Comparison of ENCODE assay signal across 17 cellular contexts in the genomic region with DNA sequence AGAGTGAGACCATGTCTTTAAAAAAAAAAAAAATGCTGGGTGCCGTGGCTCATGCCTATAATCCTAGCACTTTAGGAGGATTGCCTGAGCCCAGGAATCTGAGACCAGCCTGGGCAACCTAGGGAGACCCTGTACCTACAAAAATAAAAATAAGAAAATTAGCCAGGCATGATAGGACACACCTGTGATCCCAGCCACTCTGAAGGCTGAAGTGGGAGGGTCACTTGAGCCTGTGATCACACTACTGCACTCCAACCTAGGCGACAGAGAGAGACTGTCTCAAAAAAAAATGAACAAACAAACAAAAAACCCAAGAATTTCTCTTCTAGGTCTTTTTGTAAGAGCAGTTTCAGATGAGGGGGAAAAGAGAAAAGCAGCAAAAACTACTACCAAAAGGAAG. TPM values are rescaled to one million over a fixed set of nuclear protein-coding genes. Genes with fewer than 3 reads are reported as not detected.
DNase-seq lines count a peak whose midpoint lies in the region; ATAC-seq lines count a peak whose summit lies in the region.
"Had no signal": no experiment of that assay in that cellular context is flagged by ENCODE, and none has a peak within 500 bp of the region (broad histone marks: within the 10 kb centered on the region; RNA-seq: fewer than 3 reads in every experiment).

No MANE protein-coding gene starts in this region.

- H3K9me3 Mint-ChIP-seq in activated CD4-positive, alpha-beta memory T cell treated with anti-CD3 and anti-CD28 coated beads, Interleukin-2, amount 10 ng/mL, durations not matched to agents 7 days and 5 days = no peaks in the 10 kb centered on the region
- no peaks in the 10 kb centered on the region for H3K9me3 Mint-ChIP-seq in activated CD4-positive, alpha-beta memory T cell treated with anti-CD3 and anti-CD28 coated beads for 36 hours
- H3K9me3 Mint-ChIP-seq in stimulated activated naive CD8-positive, alpha-beta T cell treated with anti-CD3 and anti-CD28 coated beads, Interleukin-15, Interleukin-2, amounts not matched to agents 100 ng/mL and 50 ng/mL, for 24 hours = no peaks in the 10 kb centered on the region
- no peaks in the 10 kb centered on the region for H3K9me3 Mint-ChIP-seq in effector memory CD8-positive, alpha-beta T cell
- H3K9me3 Mint-ChIP-seq: HFFc6 had no signal

- intact Hi-C loops in activated CD4-positive, alpha-beta memory T cell treated with anti-CD3 and anti-CD28 coated beads for 36 hours (cut with micrococcal nuclease) = no loop called here
- intact Hi-C loops in left cardiac atrium (cut with DNase I) = no loop called here

- H3K4me3 Mint-ChIP-seq in activated CD4-positive, alpha-beta memory T cell treated with anti-CD3 and anti-CD28 coated beads, Interleukin-2, amount 10 ng/mL, durations not matched to agents 7 days and 5 days = no peak overlapping the region
- no peak overlapping the region for H3K4me3 Mint-ChIP-seq in activated CD4-positive, alpha-beta memory T cell treated with anti-CD3 and anti-CD28 coated beads for 36 hours
- H3K4me3 Mint-ChIP-seq in stimulated activated naive CD8-positive, alpha-beta T cell treated with anti-CD3 and anti-CD28 coated beads, Interleukin-15, Interleukin-2, amounts not matched to agents 100 ng/mL and 50 ng/mL, for 24 hours = no peak overlapping the region
- peak overlapping the region in 1 of 2 donors; percentile 10 for H3K4me3 Mint-ChIP-seq in effector memory CD8-positive, alpha-beta T cell
- H3K4me3 Mint-ChIP-seq: B cell, HFFc6 had no signal

- POLR2A ChIA-PET in activated CD4-positive, alpha-beta memory T cell treated with anti-CD3 and anti-CD28 coated beads, Interleukin-2, amount 10 ng/mL, durations not matched to agents 7 days and 5 days (lab: Charles Lee) = interaction anchor here (1.6 kb wide), 1 partner anchor 56 kb away, joined by 3 read pairs; no protein-coding TSS in a partner anchor
- POLR2A ChIA-PET in activated CD4-positive, alpha-beta memory T cell treated with anti-CD3 and anti-CD28 coated beads for 36 hours (lab: Charles Lee) = no interaction called here

- peaks cover 22% of the 10 kb centered on the region for H3K4me1 Mint-ChIP-seq in activated CD4-positive, alpha-beta memory T cell treated with anti-CD3 and anti-CD28 coated beads, Interleukin-2, amount 10 ng/mL, durations not matched to agents 7 days and 5 days
- H3K4me1 Mint-ChIP-seq in activated CD4-positive, alpha-beta memory T cell treated with anti-CD3 and anti-CD28 coated beads for 36 hours (ENCODE audit: low read depth) = peaks cover 5% of the 10 kb centered on the region
- no peaks in the 10 kb centered on the region for H3K4me1 Mint-ChIP-seq in stimulated activated naive CD8-positive, alpha-beta T cell treated with anti-CD3 and anti-CD28 coated beads, Interleukin-15, Interleukin-2, amounts not matched to agents 100 ng/mL and 50 ng/mL, for 24 hours (ENCODE audit: low read depth)
- peaks cover 0 to 3% of the 10 kb centered on the region in 2 donors for H3K4me1 Mint-ChIP-seq in effector memory CD8-positive, alpha-beta T cell (ENCODE audit: low read depth in 2 of 2)
- H3K4me1 Mint-ChIP-seq: B cell had no signal

- no peaks in the 10 kb centered on the region for H3K27me3 Mint-ChIP-seq in activated CD4-positive, alpha-beta memory T cell treated with anti-CD3 and anti-CD28 coated beads, Interleukin-2, amount 10 ng/mL, durations not matched to agents 7 days and 5 days
- H3K27me3 Mint-ChIP-seq in activated CD4-positive, alpha-beta memory T cell treated with anti-CD3 and anti-CD28 coated beads for 36 hours = no peaks in the 10 kb centered on the region
- H3K27me3 Mint-ChIP-seq in stimulated activated naive CD8-positive, alpha-beta T cell treated with anti-CD3 and anti-CD28 coated beads, Interleukin-15, Interleukin-2, amounts not matched to agents 100 ng/mL and 50 ng/mL, for 24 hours = no peaks in the 10 kb centered on the region
- H3K27me3 Mint-ChIP-seq in effector memory CD8-positive, alpha-beta T cell = no peaks in the 10 kb centered on the region
- H3K27me3 Mint-ChIP-seq: B cell had no signal

- DNase-seq in activated CD4-positive, alpha-beta memory T cell treated with anti-CD3 and anti-CD28 coated beads, Interleukin-2, amount 10 ng/mL, durations not matched to agents 7 days and 5 days = no peak
- DNase-seq in activated CD4-positive, alpha-beta memory T cell treated with anti-CD3 and anti-CD28 coated beads for 36 hours = no peak
- DNase-seq in stimulated activated naive CD8-positive, alpha-beta T cell treated with anti-CD3 and anti-CD28 coated beads, Interleukin-15, Interleukin-2, amounts not matched to agents 100 U/mL and 50 U/mL, for 24 hours = no peak
- no peak for DNase-seq in effector memory CD8-positive, alpha-beta T cell
- DNase-seq in left cardiac atrium = no peak
- no peak for DNase-seq in DMS114 treated with DMSO at 0.1 percent for 48 hours (lab: John Stamatoyannopoulos, UW; ENCODE audit: unreplicated experiment)
- DNase-seq: GF-D8, H7, HFFc6, KBM-7, MV-4-11, NCI-H1694 treated with DMSO at 0.1 percent for 48 hours, NCI-H510A, NCI-H748 treated with DMSO at 0.1 percent for 48 hours had no signal

- H3K36me3 Mint-ChIP-seq in activated CD4-positive, alpha-beta memory T cell treated with anti-CD3 and anti-CD28 coated beads, Interleukin-2, amount 10 ng/mL, durations not matched to agents 7 days and 5 days (ENCODE audit: low read depth) = peaks cover 48% of the 10 kb centered on the region
- H3K36me3 Mint-ChIP-seq in activated CD4-positive, alpha-beta memory T cell treated with anti-CD3 and anti-CD28 coated beads for 36 hours = peaks cover 14% of the 10 kb centered on the region
- peaks cover 38% of the 10 kb centered on the region for H3K36me3 Mint-ChIP-seq in stimulated activated naive CD8-positive, alpha-beta T cell treated with anti-CD3 and anti-CD28 coated beads, Interleukin-15, Interleukin-2, amounts not matched to agents 100 ng/mL and 50 ng/mL, for 24 hours (ENCODE audit: low read depth)
- H3K36me3 Mint-ChIP-seq in effector memory CD8-positive, alpha-beta T cell (ENCODE audit: insufficient read depth) = peaks cover 64% of the 10 kb centered on the region

- ATAC-seq in stimulated activated naive CD8-positive, alpha-beta T cell treated with anti-CD3 and anti-CD28 coated beads, Interleukin-15, Interleukin-2, amounts not matched to agents 100 U/mL and 50 U/mL, for 24 hours = no peak
- ATAC-seq in effector memory CD8-positive, alpha-beta T cell (replicated peaks) = no peak
- no peak for ATAC-seq in left cardiac atrium
- ATAC-seq: HepG2 had no signal

- H3K27ac Mint-ChIP-seq in activated CD4-positive, alpha-beta memory T cell treated with anti-CD3 and anti-CD28 coated beads, Interleukin-2, amount 10 ng/mL, durations not matched to agents 7 days and 5 days = peak overlapping the region; percentile 89
- H3K27ac Mint-ChIP-seq in activated CD4-positive, alpha-beta memory T cell treated with anti-CD3 and anti-CD28 coated beads for 36 hours = no peak overlapping the region
- H3K27ac Mint-ChIP-seq in stimulated activated naive CD8-positive, alpha-beta T cell treated with anti-CD3 and anti-CD28 coated beads, Interleukin-15, Interleukin-2, amounts not matched to agents 100 ng/mL and 50 ng/mL, for 24 hours = peak overlapping the region; percentile 57
- H3K27ac Mint-ChIP-seq in effector memory CD8-positive, alpha-beta T cell = peak overlapping the region; percentile 10 to 83
- H3K27ac Mint-ChIP-seq: B cell, HFFc6 had no signal

- CTCF ChIA-PET in activated CD4-positive, alpha-beta memory T cell treated with anti-CD3 and anti-CD28 coated beads, Interleukin-2, amount 10 ng/mL, durations not matched to agents 7 days and 5 days (lab: Charles Lee) = interaction anchor here (0.9 to 1.5 kb wide), 2 partner anchors 10 to 97 kb away, joined by 4 to 5 read pairs; no protein-coding TSS in a partner anchor
- CTCF ChIA-PET in activated CD4-positive, alpha-beta memory T cell treated with anti-CD3 and anti-CD28 coated beads for 36 hours (lab: Charles Lee) = no interaction called here

RNA-seq across cellular contexts. Expression of a gene that starts 34.6 kb away (rescaled TPM):
- 100 to 1,000 TPM; 364 to 374 TPM for total RNA-seq in activated CD4-positive, alpha-beta memory T cell treated with anti-CD3 and anti-CD28 coated beads, Interleukin-2, amount 10 ng/mL, durations not matched to agents 7 days and 5 days
- 100 to 1,000 TPM; 790 to 814 TPM for total RNA-seq in activated CD4-positive, alpha-beta memory T cell treated with anti-CD3 and anti-CD28 coated beads for 36 hours
- 100 to 1,000 TPM; 350 to 359 TPM for total RNA-seq in left cardiac atrium

RNA-seq across cellular contexts. Expression of a gene that starts 47.5 kb away (rescaled TPM):
- total RNA-seq in activated CD4-positive, alpha-beta memory T cell treated with anti-CD3 and anti-CD28 coated beads, Interleukin-2, amount 10 ng/mL, durations not matched to agents 7 days and 5 days = 10 to 100 TPM; 87.9 to 90.8 TPM
- 100 to 1,000 TPM; 235 to 238 TPM for total RNA-seq in activated CD4-positive, alpha-beta memory T cell treated with anti-CD3 and anti-CD28 coated beads for 36 hours
- total RNA-seq in left cardiac atrium = 10 to 100 TPM; 37.8 to 63.8 TPM

RNA-seq across cellular contexts. Expression of a gene that starts 59.0 kb away (rescaled TPM):
- total RNA-seq in activated CD4-positive, alpha-beta memory T cell treated with anti-CD3 and anti-CD28 coated beads, Interleukin-2, amount 10 ng/mL, durations not matched to agents 7 days and 5 days = 10 to 100 TPM; 12.2 to 13.0 TPM
- total RNA-seq in activated CD4-positive, alpha-beta memory T cell treated with anti-CD3 and anti-CD28 coated beads for 36 hours = 1 to 10 TPM; 7.5 to 7.8 TPM
- 1 to 10 TPM; 6.4 to 6.6 TPM for total RNA-seq in left cardiac atrium

RNA-seq across cellular contexts. Expression of a gene that starts 59.5 kb away (rescaled TPM):
- 10 to 100 TPM; 44.4 to 45.2 TPM for total RNA-seq in activated CD4-positive, alpha-beta memory T cell treated with anti-CD3 and anti-CD28 coated beads, Interleukin-2, amount 10 ng/mL, durations not matched to agents 7 days and 5 days
- 10 to 100 TPM; 65.5 to 68.5 TPM for total RNA-seq in activated CD4-positive, alpha-beta memory T cell treated with anti-CD3 and anti-CD28 coated beads for 36 hours
- total RNA-seq in left cardiac atrium = 10 to 100 TPM; 10.2 to 18.6 TPM
